In genomic region chr3:33115024-33115768, GRCh38 we compare ENCODE assay signal across 3 cellular contexts.
TF ChIP-seq lines count a peak whose summit lies in the region.

No MANE protein-coding gene starts in this region.

TF ChIP-seq in A549, 52 proteins besides CTCF, POLR2A, EP300 and RAD21 (continued from another document and continues in another):
- TF ChIP-seq MAFK (IDR thresholded peaks at IDR 0.05; ENCODE audit: partially characterized antibody) (no peak), ESRRA (IDR thresholded peaks at IDR 0.05; ENCODE audit: borderline replicate concordance, low read length) (no peak), HES2 (IDR thresholded peaks at IDR 0.05) (no peak), BHLHE40 (IDR thresholded peaks at IDR 0.05; ENCODE audit: low read depth, low read length) (no peak), REST (IDR thresholded peaks at IDR 0.05) (no peak), CHD4 (IDR thresholded peaks at IDR 0.05; ENCODE audit: borderline replicate concordance) (no peak), MYC (IDR thresholded peaks at IDR 0.05; ENCODE audit: borderline replicate concordance, low read length) (0 out of 2 replicates have a peak, but pooled peaks have one; percentile 13), FOXS1 (CRISPR knock-in tag; IDR thresholded peaks at IDR 0.05) (no peak), HEYL (CRISPR knock-in tag; IDR thresholded peaks at IDR 0.05) (no peak), POLR2AphosphoS2 (conservative IDR thresholded peaks at IDR 0.05; ENCODE audit: low read length) (no peak), FOSL2 (IDR thresholded peaks at IDR 0.05) (0 out of 2 replicates have a peak, but pooled peaks have one; percentile 27), FOSL2 (CRISPR knock-in tag; IDR thresholded peaks at IDR 0.05) (peak; percentile 73), SREBF2 (IDR thresholded peaks at IDR 0.05) (no peak), SMC3 (IDR thresholded peaks at IDR 0.05) (no peak), TFCP2L1 (CRISPR knock-in tag; IDR thresholded peaks at IDR 0.05) (no peak)
- TF ChIP-seq, protein P1, sequence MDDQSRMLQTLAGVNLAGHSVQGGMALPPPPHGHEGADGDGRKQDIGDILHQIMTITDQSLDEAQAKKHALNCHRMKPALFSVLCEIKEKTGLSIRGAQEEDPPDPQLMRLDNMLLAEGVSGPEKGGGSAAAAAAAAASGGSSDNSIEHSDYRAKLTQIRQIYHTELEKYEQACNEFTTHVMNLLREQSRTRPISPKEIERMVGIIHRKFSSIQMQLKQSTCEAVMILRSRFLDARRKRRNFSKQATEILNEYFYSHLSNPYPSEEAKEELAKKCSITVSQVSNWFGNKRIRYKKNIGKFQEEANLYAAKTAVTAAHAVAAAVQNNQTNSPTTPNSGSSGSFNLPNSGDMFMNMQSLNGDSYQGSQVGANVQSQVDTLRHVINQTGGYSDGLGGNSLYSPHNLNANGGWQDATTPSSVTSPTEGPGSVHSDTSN (IDR thresholded peaks at IDR 0.05), result no peak

TF ChIP-seq in SK-N-SH treated with all-trans-retinoic acid at 6 μM for 48 hours, 23 proteins besides CTCF, POLR2A, EP300 and RAD21:
- TF ChIP-seq ISL1 (CRISPR knock-in tag; IDR thresholded peaks at IDR 0.05), result no peak
- no peak for TF ChIP-seq BACH2 (CRISPR knock-in tag; IDR thresholded peaks at IDR 0.05; ENCODE audit: borderline replicate concordance)
- TF ChIP-seq OSR1 (CRISPR knock-in tag; IDR thresholded peaks at IDR 0.05), result no peak
- no peak for TF ChIP-seq ZFP3 (CRISPR knock-in tag; IDR thresholded peaks at IDR 0.05)
- TF ChIP-seq ARNTL (CRISPR knock-in tag; IDR thresholded peaks at IDR 0.05; ENCODE audit: borderline replicate concordance, low read depth), result no peak
- TF ChIP-seq, protein P2, sequence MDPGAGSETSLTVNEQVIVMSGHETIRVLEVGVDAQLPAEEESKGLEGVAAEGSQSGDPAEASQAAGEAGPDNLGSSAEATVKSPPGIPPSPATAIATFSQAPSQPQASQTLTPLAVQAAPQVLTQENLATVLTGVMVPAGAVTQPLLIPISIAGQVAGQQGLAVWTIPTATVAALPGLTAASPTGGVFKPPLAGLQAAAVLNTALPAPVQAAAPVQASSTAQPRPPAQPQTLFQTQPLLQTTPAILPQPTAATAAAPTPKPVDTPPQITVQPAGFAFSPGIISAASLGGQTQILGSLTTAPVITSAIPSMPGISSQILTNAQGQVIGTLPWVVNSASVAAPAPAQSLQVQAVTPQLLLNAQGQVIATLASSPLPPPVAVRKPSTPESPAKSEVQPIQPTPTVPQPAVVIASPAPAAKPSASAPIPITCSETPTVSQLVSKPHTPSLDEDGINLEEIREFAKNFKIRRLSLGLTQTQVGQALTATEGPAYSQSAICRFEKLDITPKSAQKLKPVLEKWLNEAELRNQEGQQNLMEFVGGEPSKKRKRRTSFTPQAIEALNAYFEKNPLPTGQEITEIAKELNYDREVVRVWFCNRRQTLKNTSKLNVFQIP (CRISPR knock-in tag; IDR thresholded peaks at IDR 0.05; ENCODE audit: borderline replicate concordance, low read depth), result no peak
- no peak for TF ChIP-seq ZFP30 (CRISPR knock-in tag; IDR thresholded peaks at IDR 0.05)
- no peak for TF ChIP-seq RARB (CRISPR knock-in tag; IDR thresholded peaks at IDR 0.05)
- no peak for TF ChIP-seq TCF4 (CRISPR knock-in tag; IDR thresholded peaks at IDR 0.05; ENCODE audit: borderline replicate concordance)
- TF ChIP-seq TOX (CRISPR knock-in tag; IDR thresholded peaks at IDR 0.05; ENCODE audit: borderline replicate concordance), result no peak
- no peak for TF ChIP-seq ZC3H10 (CRISPR knock-in tag; IDR thresholded peaks at IDR 0.05)
- no peak for TF ChIP-seq TSHZ2 (CRISPR knock-in tag; IDR thresholded peaks at IDR 0.05)
- TF ChIP-seq ZNF8 (CRISPR knock-in tag; IDR thresholded peaks at IDR 0.05), result no peak
- no peak for TF ChIP-seq CSDC2 (CRISPR knock-in tag; IDR thresholded peaks at IDR 0.05)
- TF ChIP-seq PPARA (CRISPR knock-in tag; IDR thresholded peaks at IDR 0.05; ENCODE audit: borderline replicate concordance), result no peak

TF ChIP-seq in endothelial cell of umbilical vein, 7 proteins besides CTCF, POLR2A, EP300 and RAD21:
- TF ChIP-seq JUN (IDR thresholded peaks at IDR 0.05; ENCODE audit: borderline replicate concordance, insufficient read depth, insufficient read length, low read depth), result peak; percentile 34
- TF ChIP-seq FOS (IDR thresholded peaks at IDR 0.05; ENCODE audit: borderline replicate concordance, insufficient read depth, low read length), result peak; percentile 58
- TF ChIP-seq GATA2 (IDR thresholded peaks at IDR 0.05; ENCODE audit: insufficient read depth, insufficient read length, low read depth, low read length), result no peak
